ENCODE assay signal across 20 cellular contexts in genomic region chr5:127210082-127210481, GRCh38.
DNase-seq lines count a peak whose midpoint lies in the region; ATAC-seq and TF ChIP-seq lines count a peak whose summit lies in the region.
"Had no signal": no experiment of that assay in that cellular context is flagged by ENCODE, and none has a peak within 500 bp of the region (broad histone marks: within the 10 kb centered on the region; RNA-seq: fewer than 3 reads in every experiment).

No MANE protein-coding gene starts in this region.

- CTCF ChIA-PET in activated CD8-positive, alpha-beta T cell treated with anti-CD3 and anti-CD28 coated beads, Interleukin-2, amount 10 ng/mL, durations not matched to agents 7 days and 5 days (lab: Charles Lee) = no interaction called here

- no peak for TF ChIP-seq CTCF in GM23338 (conservative IDR thresholded peaks at IDR 0.05; ENCODE audit: low read depth in 2 of 2)
- no peak for TF ChIP-seq CTCF in left ventricle myocardium inferior (IDR thresholded peaks at IDR 0.05; ENCODE audit: borderline replicate concordance)

- no peaks in the 10 kb centered on the region for H3K9me3 Mint-ChIP-seq in GM23338
- H3K9me3 Mint-ChIP-seq in activated CD8-positive, alpha-beta T cell treated with anti-CD3 and anti-CD28 coated beads, Interleukin-2, amount 10 ng/mL, durations not matched to agents 7 days and 5 days (ENCODE audit: insufficient read depth) = no peaks in the 10 kb centered on the region
- H3K9me3 Mint-ChIP-seq: CD8-positive, alpha-beta T cell had no signal

- H3K4me3 ChIP-seq in GM23338 (no peak overlapping the region), left ventricle myocardium inferior (no peak overlapping the region)
- H3K4me3 ChIP-seq: lower lobe of right lung, upper lobe of right lung had no signal

- no peaks in the 10 kb centered on the region for H4K20me1 ChIP-seq in GM23338 (replicated peaks; ENCODE audit: insufficient read depth)

- H3K27ac ChIP-seq in GM23338 (ENCODE audit: low read depth) (no peak overlapping the region), left ventricle myocardium inferior (replicated peaks) (no peak overlapping the region)
- H3K27ac ChIP-seq: KMS-11, lower lobe of right lung, upper lobe of right lung, WERI-Rb-1 had no signal

- H3K9me3 ChIP-seq in left ventricle myocardium inferior (replicated peaks) = peaks cover 10% of the 10 kb centered on the region
- H3K9me3 ChIP-seq: lower lobe of right lung, upper lobe of right lung had no signal

- H3F3A ChIP-seq in GM23338 (replicated peaks; ENCODE audit: low read depth) = no peaks in the 10 kb centered on the region

- ATAC-seq in GM23338 = no peak
- ATAC-seq in activated CD8-positive, alpha-beta T cell treated with anti-CD3 and anti-CD28 coated beads, Interleukin-2, amount 10 ng/mL, durations not matched to agents 7 days and 5 days = no peak
- ATAC-seq: CD8-positive, alpha-beta T cell; lower lobe of right lung; PC-3; upper lobe of right lung had no signal

- H3K9me2 ChIP-seq in GM23338 (ENCODE audit: insufficient read depth) = 0 out of 2 replicates have a peak, but pooled peaks cover 5% of the 10 kb centered on the region

- POLR2A ChIA-PET in activated CD8-positive, alpha-beta T cell treated with anti-CD3 and anti-CD28 coated beads, Interleukin-2, amount 10 ng/mL, durations not matched to agents 7 days and 5 days (lab: Charles Lee) = no interaction called here

- peaks cover 14% of the 10 kb centered on the region for H3K4me1 ChIP-seq in GM23338 (ENCODE audit: insufficient read depth)
- no peaks in the 10 kb centered on the region for H3K4me1 ChIP-seq in left ventricle myocardium inferior
- H3K4me1 ChIP-seq: lower lobe of right lung, upper lobe of right lung had no signal

- intact Hi-C loops in left ventricle myocardium inferior (cut with micrococcal nuclease) = no loop called here

- no peak overlapping the region for H3K27ac Mint-ChIP-seq in GM23338
- no peak overlapping the region for H3K27ac Mint-ChIP-seq in activated CD8-positive, alpha-beta T cell treated with anti-CD3 and anti-CD28 coated beads, Interleukin-2, amount 10 ng/mL, durations not matched to agents 7 days and 5 days
- H3K27ac Mint-ChIP-seq: CD8-positive, alpha-beta T cell had no signal

- H3K36me3 ChIP-seq in GM23338 (ENCODE audit: insufficient read depth) = no peaks in the 10 kb centered on the region
- H3K36me3 ChIP-seq in left ventricle myocardium inferior = no peaks in the 10 kb centered on the region
- H3K36me3 ChIP-seq: lower lobe of right lung, upper lobe of right lung, WERI-Rb-1 had no signal

- H3K79me2 ChIP-seq in GM23338 (replicated peaks; ENCODE audit: insufficient read depth) = no peaks in the 10 kb centered on the region

- peak overlapping the region; percentile 66 for H2AFZ ChIP-seq in GM23338

- no peak overlapping the region for H3K4me3 Mint-ChIP-seq in GM23338
- no peak overlapping the region for H3K4me3 Mint-ChIP-seq in activated CD8-positive, alpha-beta T cell treated with anti-CD3 and anti-CD28 coated beads, Interleukin-2, amount 10 ng/mL, durations not matched to agents 7 days and 5 days
- H3K4me3 Mint-ChIP-seq: CD8-positive, alpha-beta T cell had no signal

- no peaks in the 10 kb centered on the region for H3K36me3 Mint-ChIP-seq in GM23338 (ENCODE audit: low read depth)
- no peaks in the 10 kb centered on the region for H3K36me3 Mint-ChIP-seq in activated CD8-positive, alpha-beta T cell treated with anti-CD3 and anti-CD28 coated beads, Interleukin-2, amount 10 ng/mL, durations not matched to agents 7 days and 5 days (ENCODE audit: low read depth)
- H3K36me3 Mint-ChIP-seq: CD8-positive, alpha-beta T cell had no signal

- peaks cover 13% of the 10 kb centered on the region for H3K4me1 Mint-ChIP-seq in GM23338
- H3K4me1 Mint-ChIP-seq in activated CD8-positive, alpha-beta T cell treated with anti-CD3 and anti-CD28 coated beads, Interleukin-2, amount 10 ng/mL, durations not matched to agents 7 days and 5 days (ENCODE audit: low read depth) = no peaks in the 10 kb centered on the region

- H3K27me3 ChIP-seq in GM23338 (ENCODE audit: insufficient read depth) = no peaks in the 10 kb centered on the region
- peaks cover 4% of the 10 kb centered on the region for H3K27me3 ChIP-seq in left ventricle myocardium inferior (ENCODE audit: low read depth)
- H3K27me3 ChIP-seq: upper lobe of right lung had no signal

- H3K4me2 ChIP-seq in GM23338 = no peak overlapping the region
- H3K4me2 ChIP-seq: KMS-11 had no signal

- peak; percentile 39 for DNase-seq in COLO668 (lab: John Stamatoyannopoulos, UW; ENCODE audit: unreplicated experiment)
- no peak for DNase-seq in GM23338 (ENCODE audit: low spot score)
- peak; percentile 26 for DNase-seq in NCI-H510A (lab: John Stamatoyannopoulos, UW)
- DNase-seq in dermis microvascular lymphatic vessel endothelial cell (ENCODE audit: low read depth in 2 of 2) = peak; percentile 28 to 31
- no peak for DNase-seq in epidermal melanocyte (ENCODE audit: insufficient read length, low spot score)
- no peak for DNase-seq in activated CD8-positive, alpha-beta T cell treated with anti-CD3 and anti-CD28 coated beads, Interleukin-2, amount 10 ng/mL, durations not matched to agents 7 days and 5 days
- no peak for DNase-seq in NCI-H2227 (lab: John Stamatoyannopoulos, UW; ENCODE audit: unreplicated experiment)
- no peak for DNase-seq in left ventricle myocardium inferior
- DNase-seq: activated CD4-positive, alpha-beta T cell treated with anti-CD3 and anti-CD28 coated beads, Interleukin-2, amount 50 U/mL, for 4 hours; activated gamma-delta T cell; CD8-positive, alpha-beta T cell; EL; HCEC 1CT; lower lobe of right lung; PC-3; stimulated activated CD4-positive, alpha-beta T cell treated with anti-CD3 and anti-CD28 coated beads, Interleukin-12 subunit alpha, Interleukin-12 subunit beta, amount 100 ng/mL, for 4 hours; T-helper 2 cell; upper lobe of right lung; WERI-Rb-1 had no signal

- H3K27me3 Mint-ChIP-seq in GM23338 (ENCODE audit: insufficient read depth, low read depth, poor library complexity) = no peaks in the 10 kb centered on the region
- H3K27me3 Mint-ChIP-seq in activated CD8-positive, alpha-beta T cell treated with anti-CD3 and anti-CD28 coated beads, Interleukin-2, amount 10 ng/mL, durations not matched to agents 7 days and 5 days (ENCODE audit: low read depth) = peaks cover 12% of the 10 kb centered on the region

TF ChIP-seq in GM23338, 12 proteins besides CTCF, POLR2A, EP300 and RAD21 (continues in another document):
- TF ChIP-seq STAT1 (IDR thresholded peaks at IDR 0.05; ENCODE audit: unreplicated experiment) = no peak
- TF ChIP-seq ETS1 (IDR thresholded peaks at IDR 0.05) = no peak

Comparison
In these comparisons a context has a peak if more than half of its experiments do, and no peak if none do; other contexts are left out.
1. DNase-seq: peak in COLO668 (single experiment), NCI-H510A (single experiment) and dermis microvascular lymphatic vessel endothelial cell (2 of 2); none in GM23338 (single experiment), epidermal melanocyte (single experiment), activated CD8-positive, alpha-beta T cell treated with anti-CD3 and anti-CD28 coated beads, Interleukin-2, amount 10 ng/mL, durations not matched to agents 7 days and 5 days (single experiment), NCI-H2227 (single experiment) and left ventricle myocardium inferior (single experiment).